In the genomic region with DNA sequence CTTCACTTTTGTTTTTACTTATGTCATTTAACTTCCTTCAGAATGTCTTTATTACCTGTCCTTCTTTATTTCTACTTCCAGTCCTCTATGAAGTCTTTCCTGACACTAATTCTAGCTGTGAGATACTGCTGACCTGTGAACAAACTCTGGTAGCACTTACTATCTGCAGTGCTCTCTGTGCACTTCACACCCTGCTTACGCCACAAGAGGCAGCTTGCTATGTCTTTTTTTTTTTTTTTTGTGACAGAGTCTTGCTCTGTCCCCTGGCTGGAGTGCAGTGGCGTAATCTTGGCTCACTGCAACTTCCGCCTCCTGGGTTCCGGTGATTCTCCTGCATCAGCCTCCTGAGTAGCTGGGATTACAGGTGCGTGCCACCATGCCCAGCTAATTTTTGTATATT, we compare ENCODE assay signal across 1 cellular context.
TF ChIP-seq lines count a peak whose summit lies in the region.

No MANE protein-coding gene starts in this region.

TF ChIP-seq in HepG2, 621 proteins besides CTCF, POLR2A, EP300 and RAD21 (continued from another document and continues in another):
- TF ChIP-seq, protein P1, sequence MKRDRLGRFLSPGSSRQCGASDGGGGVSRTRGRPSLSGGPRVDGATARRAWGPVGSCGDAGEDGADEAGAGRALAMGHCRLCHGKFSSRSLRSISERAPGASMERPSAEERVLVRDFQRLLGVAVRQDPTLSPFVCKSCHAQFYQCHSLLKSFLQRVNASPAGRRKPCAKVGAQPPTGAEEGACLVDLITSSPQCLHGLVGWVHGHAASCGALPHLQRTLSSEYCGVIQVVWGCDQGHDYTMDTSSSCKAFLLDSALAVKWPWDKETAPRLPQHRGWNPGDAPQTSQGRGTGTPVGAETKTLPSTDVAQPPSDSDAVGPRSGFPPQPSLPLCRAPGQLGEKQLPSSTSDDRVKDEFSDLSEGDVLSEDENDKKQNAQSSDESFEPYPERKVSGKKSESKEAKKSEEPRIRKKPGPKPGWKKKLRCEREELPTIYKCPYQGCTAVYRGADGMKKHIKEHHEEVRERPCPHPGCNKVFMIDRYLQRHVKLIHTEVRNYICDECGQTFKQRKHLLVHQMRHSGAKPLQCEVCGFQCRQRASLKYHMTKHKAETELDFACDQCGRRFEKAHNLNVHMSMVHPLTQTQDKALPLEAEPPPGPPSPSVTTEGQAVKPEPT (CRISPR knock-in tag; IDR thresholded peaks at IDR 0.05; ENCODE audit: low read depth) = no peak
- TF ChIP-seq TBL1XR1 (IDR thresholded peaks at IDR 0.05; ENCODE audit: borderline replicate concordance, low read length, partially characterized antibody) (no peak), ZBTB42 (CRISPR knock-in tag; IDR thresholded peaks at IDR 0.05) (no peak), KDM2A (CRISPR knock-in tag; IDR thresholded peaks at IDR 0.05; ENCODE audit: borderline replicate concordance, low read depth) (no peak), ZNF644 (CRISPR knock-in tag; IDR thresholded peaks at IDR 0.05; ENCODE audit: low read depth) (no peak), PCBP1 (IDR thresholded peaks at IDR 0.05; ENCODE audit: borderline replicate concordance, low read depth, low read length) (no peak), ZNF317 (CRISPR knock-in tag; IDR thresholded peaks at IDR 0.05) (no peak), ZNF350 (CRISPR knock-in tag; IDR thresholded peaks at IDR 0.05; ENCODE audit: borderline replicate concordance, low read depth) (no peak; the same call in 1 of the 2 replicates), RELA (CRISPR knock-in tag; IDR thresholded peaks at IDR 0.05) (no peak), SP5 (CRISPR knock-in tag; IDR thresholded peaks at IDR 0.05; ENCODE audit: borderline replicate concordance, low read depth) (no peak), DPF2 (CRISPR knock-in tag; IDR thresholded peaks at IDR 0.05; ENCODE audit: borderline replicate concordance, low read depth) (no peak), TOE1 (CRISPR knock-in tag; IDR thresholded peaks at IDR 0.05) (no peak), MAFF (IDR thresholded peaks at IDR 0.05; ENCODE audit: low read depth, low read length) (0 out of 2 replicates have a peak, but pooled peaks have one; percentile 17), ZNF468 (CRISPR knock-in tag; IDR thresholded peaks at IDR 0.05) (no peak), ZNF367 (CRISPR knock-in tag; IDR thresholded peaks at IDR 0.05; ENCODE audit: borderline replicate concordance) (no peak), ZMAT3 (CRISPR knock-in tag; conservative IDR thresholded peaks at IDR 0.05) (no peak), SUZ12 (IDR thresholded peaks at IDR 0.05; ENCODE audit: low read depth, low read length) (no peak), ZNF260 (CRISPR knock-in tag; IDR thresholded peaks at IDR 0.05; ENCODE audit: borderline replicate concordance, low read depth) (no peak), ZNF598 (CRISPR knock-in tag; IDR thresholded peaks at IDR 0.05; ENCODE audit: borderline replicate concordance) (no peak), IKZF1 (IDR thresholded peaks at IDR 0.05) (no peak), RARA (CRISPR knock-in tag; IDR thresholded peaks at IDR 0.05) (peak; percentile 67), ZNF607 (CRISPR knock-in tag; IDR thresholded peaks at IDR 0.05; ENCODE audit: borderline replicate concordance) (no peak), ZNF724P (CRISPR knock-in tag; IDR thresholded peaks at IDR 0.05; ENCODE audit: borderline replicate concordance) (no peak), MYNN (CRISPR knock-in tag; IDR thresholded peaks at IDR 0.05; ENCODE audit: low read depth) (no peak)
- TF ChIP-seq, protein P2, sequence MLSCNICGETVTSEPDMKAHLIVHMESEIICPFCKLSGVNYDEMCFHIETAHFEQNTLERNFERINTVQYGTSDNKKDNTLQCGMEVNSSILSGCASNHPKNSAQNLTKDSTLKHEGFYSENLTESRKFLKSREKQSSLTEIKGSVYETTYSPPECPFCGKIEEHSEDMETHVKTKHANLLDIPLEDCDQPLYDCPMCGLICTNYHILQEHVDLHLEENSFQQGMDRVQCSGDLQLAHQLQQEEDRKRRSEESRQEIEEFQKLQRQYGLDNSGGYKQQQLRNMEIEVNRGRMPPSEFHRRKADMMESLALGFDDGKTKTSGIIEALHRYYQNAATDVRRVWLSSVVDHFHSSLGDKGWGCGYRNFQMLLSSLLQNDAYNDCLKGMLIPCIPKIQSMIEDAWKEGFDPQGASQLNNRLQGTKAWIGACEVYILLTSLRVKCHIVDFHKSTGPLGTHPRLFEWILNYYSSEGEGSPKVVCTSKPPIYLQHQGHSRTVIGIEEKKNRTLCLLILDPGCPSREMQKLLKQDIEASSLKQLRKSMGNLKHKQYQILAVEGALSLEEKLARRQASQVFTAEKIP (CRISPR knock-in tag; IDR thresholded peaks at IDR 0.05; ENCODE audit: borderline replicate concordance) = no peak
- TF ChIP-seq, protein P3, sequence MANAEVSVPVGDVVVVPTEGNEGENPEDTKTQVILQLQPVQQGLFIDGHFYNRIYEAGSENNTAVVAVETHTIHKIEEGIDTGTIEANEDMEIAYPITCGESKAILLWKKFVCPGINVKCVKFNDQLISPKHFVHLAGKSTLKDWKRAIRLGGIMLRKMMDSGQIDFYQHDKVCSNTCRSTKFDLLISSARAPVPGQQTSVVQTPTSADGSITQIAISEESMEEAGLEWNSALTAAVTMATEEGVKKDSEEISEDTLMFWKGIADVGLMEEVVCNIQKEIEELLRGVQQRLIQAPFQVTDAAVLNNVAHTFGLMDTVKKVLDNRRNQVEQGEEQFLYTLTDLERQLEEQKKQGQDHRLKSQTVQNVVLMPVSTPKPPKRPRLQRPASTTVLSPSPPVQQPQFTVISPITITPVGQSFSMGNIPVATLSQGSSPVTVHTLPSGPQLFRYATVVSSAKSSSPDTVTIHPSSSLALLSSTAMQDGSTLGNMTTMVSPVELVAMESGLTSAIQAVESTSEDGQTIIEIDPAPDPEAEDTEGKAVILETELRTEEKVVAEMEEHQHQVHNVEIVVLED (CRISPR knock-in tag; IDR thresholded peaks at IDR 0.05; ENCODE audit: borderline replicate concordance) = no peak
- TF ChIP-seq, protein P4, sequence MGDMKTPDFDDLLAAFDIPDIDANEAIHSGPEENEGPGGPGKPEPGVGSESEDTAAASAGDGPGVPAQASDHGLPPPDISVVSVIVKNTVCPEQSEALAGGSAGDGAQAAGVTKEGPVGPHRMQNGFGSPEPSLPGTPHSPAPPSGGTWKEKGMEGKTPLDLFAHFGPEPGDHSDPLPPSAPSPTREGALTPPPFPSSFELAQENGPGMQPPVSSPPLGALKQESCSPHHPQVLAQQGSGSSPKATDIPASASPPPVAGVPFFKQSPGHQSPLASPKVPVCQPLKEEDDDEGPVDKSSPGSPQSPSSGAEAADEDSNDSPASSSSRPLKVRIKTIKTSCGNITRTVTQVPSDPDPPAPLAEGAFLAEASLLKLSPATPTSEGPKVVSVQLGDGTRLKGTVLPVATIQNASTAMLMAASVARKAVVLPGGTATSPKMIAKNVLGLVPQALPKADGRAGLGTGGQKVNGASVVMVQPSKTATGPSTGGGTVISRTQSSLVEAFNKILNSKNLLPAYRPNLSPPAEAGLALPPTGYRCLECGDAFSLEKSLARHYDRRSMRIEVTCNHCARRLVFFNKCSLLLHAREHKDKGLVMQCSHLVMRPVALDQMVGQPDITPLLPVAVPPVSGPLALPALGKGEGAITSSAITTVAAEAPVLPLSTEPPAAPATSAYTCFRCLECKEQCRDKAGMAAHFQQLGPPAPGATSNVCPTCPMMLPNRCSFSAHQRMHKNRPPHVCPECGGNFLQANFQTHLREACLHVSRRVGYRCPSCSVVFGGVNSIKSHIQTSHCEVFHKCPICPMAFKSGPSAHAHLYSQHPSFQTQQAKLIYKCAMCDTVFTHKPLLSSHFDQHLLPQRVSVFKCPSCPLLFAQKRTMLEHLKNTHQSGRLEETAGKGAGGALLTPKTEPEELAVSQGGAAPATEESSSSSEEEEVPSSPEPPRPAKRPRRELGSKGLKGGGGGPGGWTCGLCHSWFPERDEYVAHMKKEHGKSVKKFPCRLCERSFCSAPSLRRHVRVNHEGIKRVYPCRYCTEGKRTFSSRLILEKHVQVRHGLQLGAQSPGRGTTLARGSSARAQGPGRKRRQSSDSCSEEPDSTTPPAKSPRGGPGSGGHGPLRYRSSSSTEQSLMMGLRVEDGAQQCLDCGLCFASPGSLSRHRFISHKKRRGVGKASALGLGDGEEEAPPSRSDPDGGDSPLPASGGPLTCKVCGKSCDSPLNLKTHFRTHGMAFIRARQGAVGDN (CRISPR knock-in tag; IDR thresholded peaks at IDR 0.05) = peak; percentile 47; the same call in 1 of the 2 replicates
- TF ChIP-seq, protein P5, sequence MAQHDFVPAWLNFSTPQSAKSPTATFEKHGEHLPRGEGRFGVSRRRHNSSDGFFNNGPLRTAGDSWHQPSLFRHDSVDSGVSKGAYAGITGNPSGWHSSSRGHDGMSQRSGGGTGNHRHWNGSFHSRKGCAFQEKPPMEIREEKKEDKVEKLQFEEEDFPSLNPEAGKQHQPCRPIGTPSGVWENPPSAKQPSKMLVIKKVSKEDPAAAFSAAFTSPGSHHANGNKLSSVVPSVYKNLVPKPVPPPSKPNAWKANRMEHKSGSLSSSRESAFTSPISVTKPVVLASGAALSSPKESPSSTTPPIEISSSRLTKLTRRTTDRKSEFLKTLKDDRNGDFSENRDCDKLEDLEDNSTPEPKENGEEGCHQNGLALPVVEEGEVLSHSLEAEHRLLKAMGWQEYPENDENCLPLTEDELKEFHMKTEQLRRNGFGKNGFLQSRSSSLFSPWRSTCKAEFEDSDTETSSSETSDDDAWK (CRISPR knock-in tag; IDR thresholded peaks at IDR 0.05) = no peak
- TF ChIP-seq, protein P6, sequence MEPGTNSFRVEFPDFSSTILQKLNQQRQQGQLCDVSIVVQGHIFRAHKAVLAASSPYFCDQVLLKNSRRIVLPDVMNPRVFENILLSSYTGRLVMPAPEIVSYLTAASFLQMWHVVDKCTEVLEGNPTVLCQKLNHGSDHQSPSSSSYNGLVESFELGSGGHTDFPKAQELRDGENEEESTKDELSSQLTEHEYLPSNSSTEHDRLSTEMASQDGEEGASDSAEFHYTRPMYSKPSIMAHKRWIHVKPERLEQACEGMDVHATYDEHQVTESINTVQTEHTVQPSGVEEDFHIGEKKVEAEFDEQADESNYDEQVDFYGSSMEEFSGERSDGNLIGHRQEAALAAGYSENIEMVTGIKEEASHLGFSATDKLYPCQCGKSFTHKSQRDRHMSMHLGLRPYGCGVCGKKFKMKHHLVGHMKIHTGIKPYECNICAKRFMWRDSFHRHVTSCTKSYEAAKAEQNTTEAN (CRISPR knock-in tag; conservative IDR thresholded peaks at IDR 0.05) = no peak
- TF ChIP-seq, protein P7, sequence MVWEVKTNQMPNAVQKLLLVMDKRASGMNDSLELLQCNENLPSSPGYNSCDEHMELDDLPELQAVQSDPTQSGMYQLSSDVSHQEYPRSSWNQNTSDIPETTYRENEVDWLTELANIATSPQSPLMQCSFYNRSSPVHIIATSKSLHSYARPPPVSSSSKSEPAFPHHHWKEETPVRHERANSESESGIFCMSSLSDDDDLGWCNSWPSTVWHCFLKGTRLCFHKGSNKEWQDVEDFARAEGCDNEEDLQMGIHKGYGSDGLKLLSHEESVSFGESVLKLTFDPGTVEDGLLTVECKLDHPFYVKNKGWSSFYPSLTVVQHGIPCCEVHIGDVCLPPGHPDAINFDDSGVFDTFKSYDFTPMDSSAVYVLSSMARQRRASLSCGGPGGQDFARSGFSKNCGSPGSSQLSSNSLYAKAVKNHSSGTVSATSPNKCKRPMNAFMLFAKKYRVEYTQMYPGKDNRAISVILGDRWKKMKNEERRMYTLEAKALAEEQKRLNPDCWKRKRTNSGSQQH (CRISPR knock-in tag; IDR thresholded peaks at IDR 0.05; ENCODE audit: low read depth) = no peak
- TF ChIP-seq, protein P8, sequence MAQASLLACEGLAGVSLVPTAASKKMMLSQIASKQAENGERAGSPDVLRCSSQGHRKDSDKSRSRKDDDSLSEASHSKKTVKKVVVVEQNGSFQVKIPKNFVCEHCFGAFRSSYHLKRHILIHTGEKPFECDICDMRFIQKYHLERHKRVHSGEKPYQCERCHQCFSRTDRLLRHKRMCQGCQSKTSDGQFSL (CRISPR knock-in tag; IDR thresholded peaks at IDR 0.05) = no peak
- TF ChIP-seq, protein P9, sequence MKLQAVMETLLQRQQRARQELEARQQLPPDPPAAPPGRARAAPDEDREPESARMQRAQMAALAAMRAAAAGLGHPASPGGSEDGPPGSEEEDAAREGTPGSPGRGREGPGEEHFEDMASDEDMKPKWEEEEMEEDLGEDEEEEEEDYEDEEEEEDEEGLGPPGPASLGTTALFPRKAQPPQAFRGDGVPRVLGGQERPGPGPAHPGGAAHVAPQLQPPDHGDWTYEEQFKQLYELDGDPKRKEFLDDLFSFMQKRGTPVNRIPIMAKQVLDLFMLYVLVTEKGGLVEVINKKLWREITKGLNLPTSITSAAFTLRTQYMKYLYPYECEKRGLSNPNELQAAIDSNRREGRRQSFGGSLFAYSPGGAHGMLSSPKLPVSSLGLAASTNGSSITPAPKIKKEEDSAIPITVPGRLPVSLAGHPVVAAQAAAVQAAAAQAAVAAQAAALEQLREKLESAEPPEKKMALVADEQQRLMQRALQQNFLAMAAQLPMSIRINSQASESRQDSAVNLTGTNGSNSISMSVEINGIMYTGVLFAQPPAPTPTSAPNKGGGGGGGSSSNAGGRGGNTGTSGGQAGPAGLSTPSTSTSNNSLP (IDR thresholded peaks at IDR 0.05; ENCODE audit: low read depth, low read length) = no peak
- TF ChIP-seq, protein P10, sequence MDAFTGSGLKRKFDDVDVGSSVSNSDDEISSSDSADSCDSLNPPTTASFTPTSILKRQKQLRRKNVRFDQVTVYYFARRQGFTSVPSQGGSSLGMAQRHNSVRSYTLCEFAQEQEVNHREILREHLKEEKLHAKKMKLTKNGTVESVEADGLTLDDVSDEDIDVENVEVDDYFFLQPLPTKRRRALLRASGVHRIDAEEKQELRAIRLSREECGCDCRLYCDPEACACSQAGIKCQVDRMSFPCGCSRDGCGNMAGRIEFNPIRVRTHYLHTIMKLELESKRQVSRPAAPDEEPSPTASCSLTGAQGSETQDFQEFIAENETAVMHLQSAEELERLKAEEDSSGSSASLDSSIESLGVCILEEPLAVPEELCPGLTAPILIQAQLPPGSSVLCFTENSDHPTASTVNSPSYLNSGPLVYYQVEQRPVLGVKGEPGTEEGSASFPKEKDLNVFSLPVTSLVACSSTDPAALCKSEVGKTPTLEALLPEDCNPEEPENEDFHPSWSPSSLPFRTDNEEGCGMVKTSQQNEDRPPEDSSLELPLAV (CRISPR knock-in tag; conservative IDR thresholded peaks at IDR 0.05; ENCODE audit: low read depth) = no peak
- TF ChIP-seq, protein P11, sequence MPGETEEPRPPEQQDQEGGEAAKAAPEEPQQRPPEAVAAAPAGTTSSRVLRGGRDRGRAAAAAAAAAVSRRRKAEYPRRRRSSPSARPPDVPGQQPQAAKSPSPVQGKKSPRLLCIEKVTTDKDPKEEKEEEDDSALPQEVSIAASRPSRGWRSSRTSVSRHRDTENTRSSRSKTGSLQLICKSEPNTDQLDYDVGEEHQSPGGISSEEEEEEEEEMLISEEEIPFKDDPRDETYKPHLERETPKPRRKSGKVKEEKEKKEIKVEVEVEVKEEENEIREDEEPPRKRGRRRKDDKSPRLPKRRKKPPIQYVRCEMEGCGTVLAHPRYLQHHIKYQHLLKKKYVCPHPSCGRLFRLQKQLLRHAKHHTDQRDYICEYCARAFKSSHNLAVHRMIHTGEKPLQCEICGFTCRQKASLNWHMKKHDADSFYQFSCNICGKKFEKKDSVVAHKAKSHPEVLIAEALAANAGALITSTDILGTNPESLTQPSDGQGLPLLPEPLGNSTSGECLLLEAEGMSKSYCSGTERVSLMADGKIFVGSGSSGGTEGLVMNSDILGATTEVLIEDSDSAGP (CRISPR knock-in tag; IDR thresholded peaks at IDR 0.05; ENCODE audit: borderline replicate concordance) = no peak
- TF ChIP-seq, protein P12, sequence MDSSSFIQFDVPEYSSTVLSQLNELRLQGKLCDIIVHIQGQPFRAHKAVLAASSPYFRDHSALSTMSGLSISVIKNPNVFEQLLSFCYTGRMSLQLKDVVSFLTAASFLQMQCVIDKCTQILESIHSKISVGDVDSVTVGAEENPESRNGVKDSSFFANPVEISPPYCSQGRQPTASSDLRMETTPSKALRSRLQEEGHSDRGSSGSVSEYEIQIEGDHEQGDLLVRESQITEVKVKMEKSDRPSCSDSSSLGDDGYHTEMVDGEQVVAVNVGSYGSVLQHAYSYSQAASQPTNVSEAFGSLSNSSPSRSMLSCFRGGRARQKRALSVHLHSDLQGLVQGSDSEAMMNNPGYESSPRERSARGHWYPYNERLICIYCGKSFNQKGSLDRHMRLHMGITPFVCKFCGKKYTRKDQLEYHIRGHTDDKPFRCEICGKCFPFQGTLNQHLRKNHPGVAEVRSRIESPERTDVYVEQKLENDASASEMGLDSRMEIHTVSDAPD (CRISPR knock-in tag; IDR thresholded peaks at IDR 0.05) = no peak
